ENCODE assay signal across 8 cellular contexts in genomic region chr12:48001426-48002178, GRCh38. TPM values are rescaled to one million over a fixed set of nuclear protein-coding genes. Genes with fewer than 3 reads are reported as not detected.
DNase-seq lines count a peak whose midpoint lies in the region; ATAC-seq and TF ChIP-seq lines count a peak whose summit lies in the region.

No MANE protein-coding gene starts in this region.

- peaks cover 71% of the 10 kb centered on the region for H3K27me3 Mint-ChIP-seq in brain
- H3K27me3 Mint-ChIP-seq in stimulated activated memory B cell treated with anti-CD40 and anti-IgM and Interleukin-4, amounts not matched to agents 10 μg/mL and 1 μg/mL and 100 μg/mL, for 72 hours = peaks cover 91% of the 10 kb centered on the region

- H3K27ac Mint-ChIP-seq in brain = peak overlapping the region in 4 of 5 experiments; percentile 35 to 96 (median 64)
- H3K27ac Mint-ChIP-seq in stimulated activated memory B cell treated with anti-CD40 and anti-IgM and Interleukin-4, amounts not matched to agents 10 μg/mL and 1 μg/mL and 100 μg/mL, for 72 hours = no peak overlapping the region

- H3K36me3 Mint-ChIP-seq in brain = no peaks in the 10 kb centered on the region
- H3K36me3 Mint-ChIP-seq in stimulated activated memory B cell treated with anti-CD40 and anti-IgM and Interleukin-4, amounts not matched to agents 10 μg/mL and 1 μg/mL and 100 μg/mL, for 72 hours = no peaks in the 10 kb centered on the region

- no peaks in the 10 kb centered on the region for H3K9me3 Mint-ChIP-seq in brain
- H3K9me3 Mint-ChIP-seq in stimulated activated memory B cell treated with anti-CD40 and anti-IgM and Interleukin-4, amounts not matched to agents 10 μg/mL and 1 μg/mL and 100 μg/mL, for 72 hours = no peaks in the 10 kb centered on the region

- peak; percentile 57 to 80 (median 78) for DNase-seq in NCI-H1417 (lab: John Stamatoyannopoulos, UW)
- DNase-seq in NCI-H1417 treated with DMSO at 0.1 percent for 48 hours (lab: John Stamatoyannopoulos, UW) = no peak
- DNase-seq in NCI-H146 treated with DMSO at 0.1 percent for 48 hours (lab: John Stamatoyannopoulos, UW; ENCODE audit: unreplicated experiment) = peak; percentile 60
- peak; percentile 32 for DNase-seq in iris pigment epithelial cell (ENCODE audit: low read depth)

- no peak for TF ChIP-seq CTCF in brain (conservative IDR thresholded peaks at IDR 0.05)

- H3K4me1 Mint-ChIP-seq in brain = peaks cover 45% of the 10 kb centered on the region
- H3K4me1 Mint-ChIP-seq in stimulated activated memory B cell treated with anti-CD40 and anti-IgM and Interleukin-4, amounts not matched to agents 10 μg/mL and 1 μg/mL and 100 μg/mL, for 72 hours = peaks cover 33% of the 10 kb centered on the region

- peak overlapping the region; percentile 87 to 96 (median 90) for H3K4me3 Mint-ChIP-seq in brain
- H3K4me3 Mint-ChIP-seq in stimulated activated memory B cell treated with anti-CD40 and anti-IgM and Interleukin-4, amounts not matched to agents 10 μg/mL and 1 μg/mL and 100 μg/mL, for 72 hours = peak overlapping the region; percentile 62

- no peak for ATAC-seq in stimulated activated memory B cell treated with anti-CD40 and anti-IgM and Interleukin-4, amounts not matched to agents 10 μg/mL and 1 μg/mL and 100 μg/mL, for 72 hours
- ATAC-seq in HG02970 (IDR thresholded peaks at IDR 0.05; ENCODE audit: low FRiP score, unreplicated experiment) (no peak), HG02981 (IDR thresholded peaks at IDR 0.05; ENCODE audit: unreplicated experiment) (no peak)

RNA-seq across cellular contexts. Expression of gene COL2A1, which starts 2.7 kb away (rescaled TPM):
- 1.7 TPM for polyA plus RNA-seq in brain (ENCODE audit: insufficient read depth, low read depth, low replicate concordance)

RNA-seq across cellular contexts. Expression of gene TMEM106C, which starts 38.2 kb away (rescaled TPM):
- polyA plus RNA-seq in brain (ENCODE audit: insufficient read depth, low read depth, low replicate concordance) = 154 TPM
